Comparison of ENCODE assay signal across 8 cellular contexts in genomic region chr12:76158518-76159321, GRCh38.
A peak's percentile ranks its signal among the peaks of the same experiment; 100 is the strongest.
DNase-seq lines count a peak whose midpoint lies in the region; ATAC-seq and TF ChIP-seq lines count a peak whose summit lies in the region.

No MANE protein-coding gene starts in this region.

- TF ChIP-seq POLR2A in right lobe of liver (IDR thresholded peaks at IDR 0.05) = no peak

- no peaks in the 10 kb centered on the region for H3K9me3 ChIP-seq in right lobe of liver

- H3K4me1 ChIP-seq in right lobe of liver = no peaks in the 10 kb centered on the region

- CTCF ChIA-PET in GM10248 (lab: Yijun Ruan, JAX) = interaction anchor here (0.6 to 3.1 kb wide), 22 partner anchors 8 to 630 kb away, joined by 3 to 27 read pairs (median 4); partner anchors contain the start of genes BBS10 and PHLDA1

- H3K4me3 ChIP-seq in WI38 (ENCODE audit: low read depth, low read length) (no peak overlapping the region), right lobe of liver (no peak overlapping the region)

- 23% methylated on average over 8 of the region's 11 CpGs for WGBS in right lobe of liver (ENCODE audit: insufficient coverage, low coverage, low lambda C conversion rate, missing lambda C conversion rate)

- H3K27ac ChIP-seq in right lobe of liver = no peak overlapping the region

- H3K27me3 ChIP-seq in right lobe of liver = no peaks in the 10 kb centered on the region

- POLR2A ChIA-PET in GM10248 (lab: Yijun Ruan, JAX) = interaction anchor here (0.5 to 1.0 kb wide), 2 partner anchors 75 to 546 kb away, joined by 3 to 4 read pairs; partner anchors contain the start of gene NAP1L1

- intact Hi-C loops in right lobe of liver (cut with DNase I) = no loop called here

- H3K36me3 ChIP-seq in right lobe of liver = no peaks in the 10 kb centered on the region

- TF ChIP-seq CTCF in GM10248 (IDR thresholded peaks at IDR 0.05; ENCODE audit: control extremely low read depth, extremely low read depth, low read depth, missing control alignments) = peak; percentile 64
- TF ChIP-seq CTCF in WI38 (IDR thresholded peaks at IDR 0.05; ENCODE audit: low read depth, low read length) = peak; percentile 75
- peak; percentile 51 to 71 (median 64) for TF ChIP-seq CTCF in right lobe of liver (IDR thresholded peaks at IDR 0.05)

- ATAC-seq in GM21825 (IDR thresholded peaks at IDR 0.05; ENCODE audit: unreplicated experiment) (peak; percentile 97), right lobe of liver (peak; percentile 91 to 99 (median 96))

- DNase-seq in GM10248 (ENCODE audit: extremely low spot score) (peak; percentile 69), KG1 (lab: John Stamatoyannopoulos, UW) (peak; percentile 42), cerebellar cortex (ENCODE audit: low spot score) (peak; percentile 42), right lobe of liver (peak in 1 of 3 donors; percentile 57), NCI-H2171 (lab: John Stamatoyannopoulos, UW) (no peak)
- peak; percentile 45 for DNase-seq in stimulated activated CD8-positive, alpha-beta memory T cell treated with anti-CD3 and anti-CD28 coated beads, Interleukin-12 subunit alpha, Interleukin-12 subunit beta, amount 100 ng/mL, for 4 hours (ENCODE audit: low read depth)
